Comparison of ENCODE assay signal across 2 cellular contexts in genomic region chr11:16080688-16081388, GRCh38.
TF ChIP-seq lines count a peak whose summit lies in the region.

No MANE protein-coding gene starts in this region.

TF ChIP-seq in IMR-90, 13 proteins besides CTCF, POLR2A, EP300 and RAD21:
- TF ChIP-seq RCOR1 (IDR thresholded peaks at IDR 0.05; ENCODE audit: insufficient replicate concordance, low read length) (no peak), MAFK (IDR thresholded peaks at IDR 0.05; ENCODE audit: low read depth, low read length) (no peak), SMC3 (IDR thresholded peaks at IDR 0.05; ENCODE audit: low read depth, low read length) (no peak)
TF ChIP-seq in IMR-90: peak in this region for 0.

TF ChIP-seq in GM12878, 131 proteins besides CTCF, POLR2A, EP300 and RAD21:
- TF ChIP-seq SREBF1 (IDR thresholded peaks at IDR 0.05; ENCODE audit: low read length) = no peak
